8 cellular contexts compared by ENCODE assay signal in the genomic region with DNA sequence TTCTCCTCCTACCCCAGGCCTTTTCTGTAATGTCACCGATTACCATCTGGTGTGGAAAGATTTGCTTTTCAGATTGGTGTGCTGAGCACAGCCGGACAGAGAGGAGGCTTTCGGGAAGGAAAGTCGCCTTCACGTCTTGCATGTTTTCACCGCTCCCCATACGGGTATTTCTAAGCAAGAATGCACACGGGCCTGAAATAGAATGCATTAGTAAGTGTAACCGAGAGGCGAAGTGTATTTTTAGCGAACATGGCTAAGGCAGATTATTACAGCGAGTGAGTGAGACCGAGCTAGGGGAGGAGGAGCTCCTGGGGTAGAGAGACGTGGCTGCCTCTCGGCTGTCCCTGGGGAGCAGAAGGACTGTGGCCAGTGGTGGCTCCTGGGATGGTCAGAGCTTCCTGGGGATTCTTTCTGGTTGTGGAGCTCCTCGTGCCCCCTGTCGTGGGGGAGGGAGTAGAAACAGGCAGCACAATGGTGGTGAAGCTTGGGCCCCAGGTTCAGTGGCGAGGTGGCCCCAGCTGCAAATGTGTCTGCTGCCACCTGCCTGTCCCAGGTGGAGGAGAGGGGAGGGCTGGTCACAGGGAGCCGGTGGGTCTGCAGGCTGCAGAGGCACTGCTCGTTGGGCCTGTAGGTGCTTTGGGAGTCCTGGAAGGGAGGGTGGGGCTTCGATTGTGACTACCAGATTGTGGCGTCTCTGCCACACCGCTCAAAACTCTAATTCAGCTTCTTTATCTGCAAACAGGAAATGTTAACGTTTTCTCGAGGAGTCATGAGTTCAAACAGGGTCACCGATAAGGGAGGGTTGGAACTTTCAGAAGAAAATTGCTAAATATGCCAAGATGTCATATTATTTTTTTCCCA.
DNase-seq lines count a peak whose midpoint lies in the region; ATAC-seq and TF ChIP-seq lines count a peak whose summit lies in the region.

No MANE protein-coding gene starts in this region.

- 41 to 49% (median 46%) methylated on average over 26 of the region's 26 CpGs for WGBS in heart left ventricle, 4 donors

- intact Hi-C loops in CD8-positive, alpha-beta T cell (cut with DNase I, micrococcal nuclease) = loop anchor here (1.0 to 2.0 kb wide), 3 partner anchors 36 to 226 kb away; no protein-coding TSS in a partner anchor
- intact Hi-C loops in heart left ventricle (cut with DNase I) = loop anchor here in 1 of 10 donors (10.0 kb wide), 1 partner anchor 220 kb away; no protein-coding TSS in a partner anchor

- TF ChIP-seq CTCF in CD8-positive, alpha-beta T cell (IDR thresholded peaks at IDR 0.05) = no peak
- peak in 1 of 12 donors; percentile 10 for TF ChIP-seq CTCF in heart left ventricle (IDR thresholded peaks at IDR 0.05)
- TF ChIP-seq CTCF in RWPE1 (conservative IDR thresholded peaks at IDR 0.05; ENCODE audit: low read depth) = no peak

- H3K36me3 Mint-ChIP-seq in CD8-positive, alpha-beta T cell = no peaks in the 10 kb centered on the region

- H3K4me1 ChIP-seq in CD8-positive, alpha-beta T cell (ENCODE audit: insufficient read depth, low read length) = peaks cover 7% of the 10 kb centered on the region
- peaks cover 0 to 16% (median 10%) of the 10 kb centered on the region in 12 donors for H3K4me1 ChIP-seq in heart left ventricle

- H3K9me3 Mint-ChIP-seq in CD8-positive, alpha-beta T cell = no peaks in the 10 kb centered on the region

- CTCF ChIA-PET in CD8-positive, alpha-beta T cell (lab: Charles Lee) = interaction anchor here (0.6 to 2.4 kb wide), 9 partner anchors 9 to 243 kb away, joined by 3 to 6 read pairs (median 3); no protein-coding TSS in a partner anchor
- CTCF ChIA-PET in RWPE1 (lab: Yijun Ruan, JAX) = interaction anchor here (0.6 kb wide), 1 partner anchor 221 kb away, joined by 4 read pairs; no protein-coding TSS in a partner anchor

- H3K9me3 ChIP-seq in CD8-positive, alpha-beta T cell (ENCODE audit: low read length) = no peaks in the 10 kb centered on the region
- no peaks in the 10 kb centered on the region for H3K9me3 ChIP-seq in heart left ventricle

- POLR2A ChIA-PET in CD8-positive, alpha-beta T cell (lab: Charles Lee) = interaction anchor here (0.6 kb wide), 1 partner anchor 136 kb away, joined by 3 read pairs; a partner anchor contains a TSS
- POLR2A ChIA-PET in RWPE1 (lab: Yijun Ruan, JAX; ENCODE audit: low non-redundant PET) = no interaction called here

- peak overlapping the region; percentile 80 for H3K27ac Mint-ChIP-seq in CD8-positive, alpha-beta T cell

- TF ChIP-seq POLR2A in heart left ventricle (IDR thresholded peaks at IDR 0.05) = no peak

- no peaks in the 10 kb centered on the region for H3K36me3 ChIP-seq in CD8-positive, alpha-beta T cell (ENCODE audit: insufficient read depth, low read length)
- H3K36me3 ChIP-seq in heart left ventricle = no peaks in the 10 kb centered on the region

- peaks cover 37% of the 10 kb centered on the region for H3K4me1 Mint-ChIP-seq in CD8-positive, alpha-beta T cell (ENCODE audit: low read depth)

- H3K4me3 ChIP-seq in CD8-positive, alpha-beta T cell (ENCODE audit: low read depth, low read length) = no peak overlapping the region
- H3K4me3 ChIP-seq in heart left ventricle = peak overlapping the region in 8 of 12 donors; percentile 9 to 28 (median 20)

- peak; percentile 66 for ATAC-seq in CD8-positive, alpha-beta T cell
- ATAC-seq in HG03442 (IDR thresholded peaks at IDR 0.05; ENCODE audit: unreplicated experiment) (peak; percentile 78), heart left ventricle (peak; percentile 80 to 92 (median 91))

- H3K27me3 ChIP-seq in CD8-positive, alpha-beta T cell (ENCODE audit: insufficient read depth, low read length) = no peaks in the 10 kb centered on the region
- no peaks in the 10 kb centered on the region for H3K27me3 ChIP-seq in heart left ventricle

- H3K27ac ChIP-seq in CD8-positive, alpha-beta T cell (ENCODE audit: low read depth, low read length) = no peak overlapping the region
- peak overlapping the region in 11 of 12 donors; percentile 17 to 77 (median 53) for H3K27ac ChIP-seq in heart left ventricle
- H3K27ac ChIP-seq in RWPE1 = no peak overlapping the region

- DNase-seq in CD8-positive, alpha-beta T cell = peak in 4 of 7 experiments; percentile 26 to 62 (median 42)
- DNase-seq in GM19240 (ENCODE audit: insufficient read length, low spot score) = peak; percentile 57
- peak; percentile 23 to 30 for DNase-seq in activated CD4-positive, alpha-beta T cell treated with anti-CD3 and anti-CD28 coated beads for 4 hours
- DNase-seq in heart left ventricle = peak in 4 of 5 donors; percentile 33 to 58 (median 52)
- DNase-seq in stimulated activated CD4-positive, alpha-beta T cell treated with anti-CD3 and anti-CD28 coated beads, TNF-alpha, amount 100 ng/mL, for 1 hour (ENCODE audit: low read depth in 3 of 3, low spot score in 1 of 3) = peak in 2 of 3 donors; percentile 3 to 4
- no peak for DNase-seq in RWPE1 (ENCODE audit: low spot score)
- no peak for DNase-seq in CD1c-positive myeloid dendritic cell (ENCODE audit: extremely low spot score)

- H3K4me3 Mint-ChIP-seq in CD8-positive, alpha-beta T cell = peak overlapping the region; percentile 60

- H3K27me3 Mint-ChIP-seq in CD8-positive, alpha-beta T cell (ENCODE audit: low read depth) = no peaks in the 10 kb centered on the region

Comparison
In these comparisons a context has a peak if more than half of its experiments do, and no peak if none do; other contexts are left out.
1. DNase-seq: peak in CD8-positive, alpha-beta T cell (4 of 7), GM19240 (single experiment), activated CD4-positive, alpha-beta T cell treated with anti-CD3 and anti-CD28 coated beads for 4 hours (2 of 2), heart left ventricle (4 of 5) and stimulated activated CD4-positive, alpha-beta T cell treated with anti-CD3 and anti-CD28 coated beads, TNF-alpha, amount 100 ng/mL, for 1 hour (2 of 3); none in RWPE1 (single experiment) and CD1c-positive myeloid dendritic cell (single experiment).
2. H3K27ac ChIP-seq: peak in heart left ventricle (11 of 12); none in CD8-positive, alpha-beta T cell (single experiment) and RWPE1 (single experiment).
3. Peak in every context shown above with its lines, with median percentiles within 50 percentile points of each other: ATAC-seq.